8 cellular contexts compared by ENCODE assay signal in the genomic region with DNA sequence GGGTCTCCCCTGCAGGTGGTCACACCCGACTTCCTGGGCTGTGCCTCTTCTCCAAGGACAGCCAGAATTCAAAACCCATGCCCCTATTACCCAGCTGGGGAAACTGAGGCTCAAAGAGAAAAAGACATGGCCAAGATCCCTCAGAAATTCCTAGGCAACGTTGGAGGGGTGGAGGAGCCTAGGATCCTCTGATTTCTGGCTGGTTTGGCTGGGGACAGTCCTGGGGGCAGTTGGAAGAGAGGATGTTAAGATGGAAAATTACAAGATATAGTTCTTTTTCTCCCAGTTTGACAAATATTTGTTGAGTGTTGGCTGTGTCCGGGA. TPM values are rescaled to one million over a fixed set of nuclear protein-coding genes. Genes with fewer than 3 reads are reported as not detected.
A peak's percentile ranks its signal among the peaks of the same experiment; 100 is the strongest.
DNase-seq lines count a peak whose midpoint lies in the region; ATAC-seq, FAIRE-seq and TF ChIP-seq lines count a peak whose summit lies in the region.

No MANE protein-coding gene starts in this region.

- H3K9ac ChIP-seq in mucosa of rectum (ENCODE audit: low read depth in 1 of 2, low read length in 2 of 2), result peak overlapping the region; percentile 79 to 99

- H3K36me3 ChIP-seq in left ventricle myocardium inferior, result no peaks in the 10 kb centered on the region
- H3K36me3 ChIP-seq in bronchial epithelial cell (ENCODE audit: control insufficient read depth, insufficient read depth, low read length), result peaks cover 6% of the 10 kb centered on the region
- no peaks in the 10 kb centered on the region for H3K36me3 ChIP-seq in mucosa of rectum (ENCODE audit: control insufficient read depth in 2 of 2, insufficient read depth in 2 of 2, low read length in 2 of 2)

- ATAC-seq in Right ventricle myocardium inferior (no peak), foreskin keratinocyte (no peak), GM18511 (IDR thresholded peaks at IDR 0.05; ENCODE audit: unreplicated experiment) (no peak)

- intact Hi-C loops in left ventricle myocardium inferior (cut with micrococcal nuclease), result no loop called here
- intact Hi-C loops in Right ventricle myocardium inferior (cut with DNase I), result loop anchor here (5.0 kb wide), 1 partner anchor 93 kb away; the partner anchor contains the start of gene GPR4

- H3K9me3 ChIP-seq in left ventricle myocardium inferior (replicated peaks) (no peaks in the 10 kb centered on the region), mucosa of rectum (ENCODE audit: control insufficient read depth in 2 of 2, low read length in 2 of 2) (no peaks in the 10 kb centered on the region)

- H3K27me3 ChIP-seq in left ventricle myocardium inferior (ENCODE audit: low read depth), result no peaks in the 10 kb centered on the region
- no peaks in the 10 kb centered on the region for H3K27me3 ChIP-seq in bronchial epithelial cell (ENCODE audit: control insufficient read depth, insufficient read depth, low read length)
- H3K27me3 ChIP-seq in mucosa of rectum (ENCODE audit: control insufficient read depth in 2 of 2, insufficient read depth in 2 of 2, low read length in 2 of 2), result no peaks in the 10 kb centered on the region
- H3K27me3 ChIP-seq in foreskin keratinocyte, result no peaks in the 10 kb centered on the region

- no peak for DNase-seq in left ventricle myocardium inferior
- no peak for DNase-seq in Right ventricle myocardium inferior (ENCODE audit: missing footprints)
- no peak for DNase-seq in bronchial epithelial cell (ENCODE audit: low read depth)
- DNase-seq in foreskin keratinocyte, result no peak
- no peak for DNase-seq in GM12891 (ENCODE audit: insufficient read length, low spot score)
- no peak for DNase-seq in stimulated activated CD4-positive, alpha-beta T cell treated with anti-CD3 and anti-CD28 coated beads, Interleukin-2, amount 100 ng/mL, for 24 hours

- peak overlapping the region; percentile 100 for H3K4me3 ChIP-seq in left ventricle myocardium inferior
- H3K4me3 ChIP-seq in bronchial epithelial cell (ENCODE audit: low read depth, low read length), result peak overlapping the region; percentile 94
- H3K4me3 ChIP-seq in mucosa of rectum (ENCODE audit: low read length in 2 of 2), result peak overlapping the region; percentile 94 to 98

- TF ChIP-seq CTCF in left ventricle myocardium inferior (IDR thresholded peaks at IDR 0.05; ENCODE audit: borderline replicate concordance) (no peak), bronchial epithelial cell (IDR thresholded peaks at IDR 0.05; ENCODE audit: insufficient read depth, low read length, severe bottlenecking) (no peak), foreskin keratinocyte (conservative IDR thresholded peaks at IDR 0.05) (no peak)

- TF ChIP-seq POLR2A in GM12891 (IDR thresholded peaks at IDR 0.05; ENCODE audit: low read depth, low read length), result no peak

- FAIRE-seq in bronchial epithelial cell (lab: Jason Lieb, UNC) (no peak), GM12891 (lab: Jason Lieb, UNC) (no peak)

- H3K27ac ChIP-seq in left ventricle myocardium inferior (replicated peaks) (peak overlapping the region; percentile 92), mucosa of rectum (ENCODE audit: low read depth in 2 of 2, low read length in 2 of 2) (peak overlapping the region; percentile 98 to 99), foreskin keratinocyte (no peak overlapping the region)

- H3K4me1 ChIP-seq in left ventricle myocardium inferior (peaks cover 86% of the 10 kb centered on the region), mucosa of rectum (ENCODE audit: control insufficient read depth in 2 of 2, insufficient read depth in 2 of 2, low read length in 2 of 2) (peaks cover 46% of the 10 kb centered on the region in 2 donors), foreskin keratinocyte (peaks cover 4% of the 10 kb centered on the region)

TF ChIP-seq in GM12891, 5 proteins besides CTCF, POLR2A, EP300 and RAD21:
- no peak for TF ChIP-seq POLR2AphosphoS5 (IDR thresholded peaks at IDR 0.05; ENCODE audit: low read depth, low read length)
- no peak for TF ChIP-seq SPI1 (IDR thresholded peaks at IDR 0.05; ENCODE audit: low read depth, low read length)

RNA-seq across cellular contexts. Expression of gene VASP, which starts 2.4 kb away (rescaled TPM):
- total RNA-seq in left ventricle myocardium inferior (32.8 TPM), Right ventricle myocardium inferior (49.0 TPM), bronchial epithelial cell (59.0 and 86.0 TPM in 2 replicates), foreskin keratinocyte (168 and 176 TPM in 2 replicates)
- 157 and 161 TPM in 2 replicates for polyA plus RNA-seq in foreskin keratinocyte
- 65.6 TPM for polyA plus RNA-seq in GM12891 (2012; ENCODE audit: low read depth, missing spikeins)

RNA-seq across cellular contexts. Expression of gene PPM1N, which starts 11.4 kb away (rescaled TPM):
- total RNA-seq in left ventricle myocardium inferior (0.19 TPM), Right ventricle myocardium inferior (0.65 TPM), bronchial epithelial cell (1.4 and 1.6 TPM in 2 replicates), foreskin keratinocyte (2.0 and 2.1 TPM in 2 replicates)
- polyA plus RNA-seq in foreskin keratinocyte, result 3.4 and 3.7 TPM in 2 replicates
- polyA plus RNA-seq in GM12891 (2012; ENCODE audit: low read depth, missing spikeins), result 1.4 TPM

RNA-seq across cellular contexts. Expression of gene RTN2, which starts 12.8 kb away (rescaled TPM):
- total RNA-seq in left ventricle myocardium inferior (19.1 TPM), Right ventricle myocardium inferior (30.6 TPM), bronchial epithelial cell (2.1 and 2.9 TPM in 2 replicates), foreskin keratinocyte (11.7 and 12.0 TPM in 2 replicates)
- polyA plus RNA-seq in foreskin keratinocyte, result 16.6 and 17.7 TPM in 2 replicates
- polyA plus RNA-seq in GM12891 (2012; ENCODE audit: low read depth, missing spikeins), result 5.6 TPM

RNA-seq across cellular contexts. Expression of gene FOSB, which starts 41.9 kb away (rescaled TPM):
- total RNA-seq in left ventricle myocardium inferior (0.33 TPM), Right ventricle myocardium inferior (0.32 TPM), bronchial epithelial cell (3.6 and 4.2 TPM in 2 replicates), foreskin keratinocyte (1.7 and 2.7 TPM in 2 replicates)
- polyA plus RNA-seq in foreskin keratinocyte, result 0.68 and 1.0 TPM in 2 replicates
- polyA plus RNA-seq in GM12891 (2012; ENCODE audit: low read depth, missing spikeins), result 6.5 TPM
